ENCODE assay signal across 31 cellular contexts in the genomic region with DNA sequence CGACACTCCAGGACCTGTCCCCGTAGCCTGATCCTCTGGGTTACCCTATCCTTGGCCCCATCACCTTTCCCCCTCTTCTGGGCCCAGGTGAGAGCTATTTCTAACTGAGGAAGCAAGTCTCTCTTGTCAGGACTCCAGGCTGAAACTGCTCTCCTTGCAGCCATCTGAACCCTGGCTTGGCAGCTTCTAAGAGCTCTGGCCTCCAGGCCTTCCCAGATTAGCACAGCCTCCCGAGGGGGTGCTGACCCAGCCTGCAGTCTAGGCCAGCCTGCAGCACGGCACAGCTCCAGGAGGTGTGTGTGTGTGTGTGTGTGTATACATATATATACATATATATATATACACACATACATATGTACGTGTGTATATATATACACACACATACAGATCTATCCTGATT. TPM values are rescaled to one million over a fixed set of nuclear protein-coding genes. Genes with fewer than 3 reads are reported as not detected.
"Had no signal": no experiment of that assay in that cellular context is flagged by ENCODE, and none has a peak within 500 bp of the region (broad histone marks: within the 10 kb centered on the region; RNA-seq: fewer than 3 reads in every experiment).

No MANE protein-coding gene starts in this region.

- H3K4me1 ChIP-seq: adrenal gland, body of pancreas had no signal

- H3K9me3 ChIP-seq: adrenal gland, body of pancreas, SJCRH30 had no signal

- DNase-seq: activated B cell treated with CpG ODN at 0.5 μM for 24 hours; activated CD4-positive, alpha-beta T cell treated with anti-CD3 and anti-CD28 coated beads for 4 hours; activated CD4-positive, alpha-beta T cell treated with anti-CD3 and anti-CD28 coated beads, Interleukin-2, amount 50 U/mL, for 1 hour; activated CD4-positive, CD25-positive, alpha-beta regulatory T cell treated with anti-CD3 and anti-CD28 coated beads, Interleukin-2, amount 50 U/mL, for 72 hours; activated CD8-positive, alpha-beta T cell treated with anti-CD3 and anti-CD28 coated beads for 36 hours; activated gamma-delta T cell treated with Interleukin-2 at 50 U/mL for 16 hours; activated naive CD4-positive, alpha-beta T cell treated with anti-CD3 and anti-CD28 coated beads for 36 hours; activated T-cell treated with anti-CD3 and anti-CD28 coated beads, Interleukin-2, amount 50 U/mL, for 24 hours; adrenal gland; body of pancreas; NCI-H1092 treated with DMSO at 0.1 percent for 48 hours; NCI-H1417; NCI-H146; NCI-H187 treated with DMSO at 0.1 percent for 48 hours; NCI-H2081; NCI-H345; NCI-H524 treated with DMSO at 0.1 percent for 48 hours; SHP77; SJCRH30; T1000 had no signal

- H3K27ac ChIP-seq: adrenal gland, body of pancreas, SK-N-MC had no signal

- H3K36me3 ChIP-seq: adrenal gland, SJCRH30 had no signal

- H3K4me3 ChIP-seq: adrenal gland, body of pancreas, SJCRH30, SK-N-MC had no signal

- H3K9me3 Mint-ChIP-seq: activated B cell treated with CpG ODN at 0.5 μM for 24 hours; activated CD8-positive, alpha-beta T cell treated with anti-CD3 and anti-CD28 coated beads for 36 hours; activated naive CD4-positive, alpha-beta T cell treated with anti-CD3 and anti-CD28 coated beads for 36 hours; activated naive CD4-positive, alpha-beta T cell treated with anti-CD3 and anti-CD28 coated beads, Interleukin-2, amount 50 U/mL, for 72 hours; activated T-cell treated with anti-CD3 and anti-CD28 coated beads, Interleukin-2, amount 50 U/mL, for 24 hours had no signal

- H3K27ac Mint-ChIP-seq: activated B cell treated with CpG ODN at 0.5 μM for 24 hours; activated CD8-positive, alpha-beta T cell treated with anti-CD3 and anti-CD28 coated beads for 36 hours; activated naive CD4-positive, alpha-beta T cell treated with anti-CD3 and anti-CD28 coated beads for 36 hours; activated naive CD4-positive, alpha-beta T cell treated with anti-CD3 and anti-CD28 coated beads, Interleukin-2, amount 50 U/mL, for 72 hours; activated T-cell treated with anti-CD3 and anti-CD28 coated beads, Interleukin-2, amount 50 U/mL, for 24 hours had no signal

- ATAC-seq: activated CD8-positive, alpha-beta T cell treated with anti-CD3 and anti-CD28 coated beads for 36 hours; activated naive CD4-positive, alpha-beta T cell treated with anti-CD3 and anti-CD28 coated beads, Interleukin-2, amount 50 U/mL, for 72 hours; body of pancreas; Panc1 had no signal

- H3K36me3 Mint-ChIP-seq: activated naive CD4-positive, alpha-beta T cell treated with anti-CD3 and anti-CD28 coated beads, Interleukin-2, amount 50 U/mL, for 72 hours had no signal

- H3K27me3 Mint-ChIP-seq: activated CD8-positive, alpha-beta T cell treated with anti-CD3 and anti-CD28 coated beads for 36 hours had no signal

- H3K4me3 Mint-ChIP-seq: activated B cell treated with CpG ODN at 0.5 μM for 24 hours; activated CD8-positive, alpha-beta T cell treated with anti-CD3 and anti-CD28 coated beads for 36 hours; activated naive CD4-positive, alpha-beta T cell treated with anti-CD3 and anti-CD28 coated beads for 36 hours; activated T-cell treated with anti-CD3 and anti-CD28 coated beads, Interleukin-2, amount 50 U/mL, for 24 hours had no signal

- H3K27me3 ChIP-seq: adrenal gland, body of pancreas, SJCRH30 had no signal

RNA-seq across cellular contexts. Expression of gene CACNA1S, which starts 17.4 kb away (rescaled TPM):
- total RNA-seq: activated B cell treated with CpG ODN at 0.5 μM for 24 hours; activated CD8-positive, alpha-beta memory T cell treated with anti-CD3 and anti-CD28 coated beads for 36 hours; activated CD8-positive, alpha-beta T cell treated with anti-CD3 and anti-CD28 coated beads for 36 hours; activated naive CD4-positive, alpha-beta T cell treated with anti-CD3 and anti-CD28 coated beads for 36 hours; activated naive CD4-positive, alpha-beta T cell treated with anti-CD3 and anti-CD28 coated beads, Interleukin-2, amount 50 U/mL, for 72 hours; astrocyte; bronchial epithelial cell; M059J; NCI-H460; RPMI7951; T-helper 1 cell treated with Interleukin-12 subunit alpha and Interleukin-12 subunit beta and Interleukin-4 antibody, amounts not matched to agents 30 ng/mL and 1 ng/mL, for 36 hours; T-helper 2 cell treated with Interferon-gamma antibody and Interleukin-4, amounts not matched to agents 100 ng/mL and 5 ng/mL, for 36 hours had no signal
- polyA plus RNA-seq: adrenal gland had no signal

RNA-seq across cellular contexts. Expression of gene ASCL5, which starts 32.2 kb away (rescaled TPM):
- total RNA-seq: activated B cell treated with CpG ODN at 0.5 μM for 24 hours; activated CD8-positive, alpha-beta memory T cell treated with anti-CD3 and anti-CD28 coated beads for 36 hours; activated naive CD4-positive, alpha-beta T cell treated with anti-CD3 and anti-CD28 coated beads for 36 hours; adrenal gland; astrocyte; M059J; RPMI7951; SJCRH30; T-helper 1 cell treated with Interleukin-12 subunit alpha and Interleukin-12 subunit beta and Interleukin-4 antibody, amounts not matched to agents 30 ng/mL and 1 ng/mL, for 36 hours; T-helper 2 cell treated with Interferon-gamma antibody and Interleukin-4, amounts not matched to agents 100 ng/mL and 5 ng/mL, for 36 hours had no signal
